ENCODE assay signal across 8 cellular contexts in genomic region chr1:21703318-21703963, GRCh38. TPM values are rescaled to one million over a fixed set of nuclear protein-coding genes. Genes with fewer than 3 reads are reported as not detected.
DNase-seq lines count a peak whose midpoint lies in the region; ATAC-seq lines count a peak whose summit lies in the region.

No MANE protein-coding gene starts in this region.

- no peaks in the 10 kb centered on the region for H3K9me3 ChIP-seq in adipocyte (ENCODE audit: control insufficient read depth, low read length)

- peaks cover 40% of the 10 kb centered on the region for H3K4me1 ChIP-seq in adipocyte (ENCODE audit: control insufficient read depth, insufficient read depth, low read length)

- peaks cover 48% of the 10 kb centered on the region for H3K36me3 ChIP-seq in adipocyte (ENCODE audit: control insufficient read depth, insufficient read depth, low read length, severe bottlenecking)

- DNase-seq in NCI-H2107 treated with DMSO at 0.1 percent for 48 hours (lab: John Stamatoyannopoulos, UW; ENCODE audit: unreplicated experiment) (peak; percentile 23), NCI-H2107 (lab: John Stamatoyannopoulos, UW) (no peak), Kasumi-1 (lab: John Stamatoyannopoulos, UW) (peak; percentile 47 to 80), adipocyte (ENCODE audit: low read depth) (peak; percentile 80), left colon (no peak)
- no peak for DNase-seq in activated effector memory CD4-positive, alpha-beta T cell treated with Interleukin-2 at 50 U/mL for 16 hours

- H3K4me3 ChIP-seq in adipocyte (ENCODE audit: low read length), result peak overlapping the region; percentile 4

- ATAC-seq in left colon (peak; percentile 70), GM21515 (IDR thresholded peaks at IDR 0.05; ENCODE audit: unreplicated experiment) (no peak), GM21786 (IDR thresholded peaks at IDR 0.05; ENCODE audit: unreplicated experiment) (no peak)

- H3K27me3 ChIP-seq in adipocyte (replicated peaks; ENCODE audit: control insufficient read depth, insufficient read depth, low read length), result no peaks in the 10 kb centered on the region

- intact Hi-C loops in left colon (cut with DNase I, micrococcal nuclease), result no loop called here

- peak overlapping the region; percentile 57 for H3K9ac ChIP-seq in adipocyte (ENCODE audit: low read length)

RNA-seq across cellular contexts. Expression of gene RAP1GAP, which starts 34.3 kb away (rescaled TPM):
- 10 to 100 TPM; 45.2 to 53.1 TPM for total RNA-seq in left colon

Comparison
In these comparisons a context has a peak if more than half of its experiments do, and no peak if none do; other contexts are left out.
1. DNase-seq: peak in NCI-H2107 treated with DMSO at 0.1 percent for 48 hours (single experiment), Kasumi-1 (2 of 2) and adipocyte (single experiment); none in NCI-H2107 (single experiment), left colon (0 of 2) and activated effector memory CD4-positive, alpha-beta T cell treated with Interleukin-2 at 50 U/mL for 16 hours (single experiment).